22 cellular contexts compared by ENCODE assay signal in the genomic region with DNA sequence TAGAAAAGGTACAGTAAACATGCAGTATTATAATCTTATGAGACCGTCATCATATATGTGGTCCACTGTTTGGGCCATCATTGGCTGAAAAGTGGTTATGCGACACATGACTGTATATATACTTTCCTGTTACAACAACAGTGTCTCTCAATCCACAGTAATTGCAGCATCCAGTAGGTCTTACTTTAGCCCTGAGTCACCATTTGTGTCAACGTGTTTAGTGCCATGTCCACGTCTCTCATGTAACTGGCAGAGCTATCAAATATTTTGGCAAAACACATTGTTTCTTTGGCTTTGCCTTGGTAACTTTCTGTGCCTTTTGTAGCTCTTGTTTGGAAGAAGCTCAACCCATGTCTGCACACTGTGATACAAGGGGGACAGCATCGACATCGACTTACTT.
A peak's percentile ranks its signal among the peaks of the same experiment; 100 is the strongest.
DNase-seq lines count a peak whose midpoint lies in the region; ATAC-seq, FAIRE-seq and TF ChIP-seq lines count a peak whose summit lies in the region.
"Had no signal": no experiment of that assay in that cellular context is flagged by ENCODE, and none has a peak within 500 bp of the region (broad histone marks: within the 10 kb centered on the region; RNA-seq: fewer than 3 reads in every experiment).

No MANE protein-coding gene starts in this region.

- H3K4me2 ChIP-seq in K562 (ENCODE audit: insufficient read depth, low read length), result no peak overlapping the region

- CTCF ChIA-PET in K562 (lab: Yijun Ruan, JAX; ENCODE audit: low intra/inter-chr PET ratio), result no interaction called here

- no peaks in the 10 kb centered on the region for H3K79me2 ChIP-seq in K562 (ENCODE audit: control insufficient read depth, insufficient read depth, low read length)

- no peak overlapping the region for H3K9ac ChIP-seq in K562 (ENCODE audit: insufficient read depth in 1 of 2, low read depth in 2 of 2, low read length in 2 of 2)
- H3K9ac ChIP-seq: GM23248 had no signal

- H3K4me3 ChIP-seq in K562, result no peak overlapping the region
- no peak overlapping the region for H3K4me3 ChIP-seq in esophagus muscularis mucosa
- H3K4me3 ChIP-seq in psoas muscle, result no peak overlapping the region
- H3K4me3 ChIP-seq in tibial artery, result no peak overlapping the region
- no peak overlapping the region for H3K4me3 ChIP-seq in spleen
- H3K4me3 ChIP-seq: GM12878, GM23248, HAP-1 had no signal

- H3K27me3 ChIP-seq in K562 (ENCODE audit: control insufficient read depth in 2 of 2, insufficient read depth in 2 of 2, low read length in 2 of 2) (peaks cover 8% of the 10 kb centered on the region in 2 experiments; a peak in 4 of 5 replicates), esophagus muscularis mucosa (no peaks in the 10 kb centered on the region), psoas muscle (ENCODE audit: insufficient read depth in 3 of 3, low read length in 2 of 3) (no peaks in the 10 kb centered on the region), tibial artery (no peaks in the 10 kb centered on the region), spleen (replicated peaks in 1 of 7) (no peaks in the 10 kb centered on the region)
- H3K27me3 ChIP-seq: BE2C had no signal

- no peak for FAIRE-seq in K562 (lab: Jason Lieb, UNC)
- FAIRE-seq: A204.1, GM12878 had no signal

- no peaks in the 10 kb centered on the region for H4K20me1 ChIP-seq in K562 (replicated peaks; ENCODE audit: control insufficient read depth, insufficient read depth, low read length)

- TF ChIP-seq RAD21 in K562 (CRISPR knock-in tag; conservative IDR thresholded peaks at IDR 0.05 in 1 of 2, IDR thresholded peaks at IDR 0.05 in 1 of 2), result no peak

- TF ChIP-seq CTCF in K562 (IDR thresholded peaks at IDR 0.05 in 2 of 3, conservative IDR thresholded peaks at IDR 0.05 in 1 of 3; ENCODE audit: insufficient read depth in 2 of 3, low read depth in 1 of 3, low read length in 3 of 3), result no peak
- no peak for TF ChIP-seq CTCF in esophagus muscularis mucosa (IDR thresholded peaks at IDR 0.05)
- no peak for TF ChIP-seq CTCF in psoas muscle (IDR thresholded peaks at IDR 0.05)
- TF ChIP-seq CTCF in tibial artery (IDR thresholded peaks at IDR 0.05), result no peak
- TF ChIP-seq CTCF in spleen (IDR thresholded peaks at IDR 0.05 in 8 of 11, conservative IDR thresholded peaks at IDR 0.05 in 3 of 11), result no peak

- H3K9me1 ChIP-seq in K562 (ENCODE audit: control insufficient read depth, insufficient read depth, low read length), result no peaks in the 10 kb centered on the region

- BruUV-seq in K562 (replicated peaks; lab: Mats Ljungman, UMichigan), result no TSS peak

- DNase-seq in K562 (ENCODE audit: extremely low read depth in 1 of 4, low spot score in 3 of 4) (no peak), esophagus muscularis mucosa (ENCODE audit: extremely low spot score) (no peak), psoas muscle (no peak), tibial artery (no peak), spleen (no peak), HCEC 1CT (no peak)
- DNase-seq: ACHN; BE2C; C1 segment of cervical spinal cord; CD4-positive, CD25-positive, alpha-beta regulatory T cell; CD8-positive, alpha-beta memory T cell; COR-L47; DMS 273 treated with DMSO at 0.1 percent for 48 hours; DMS53; DND-41; EL; IMR-90 had no signal

- no peak for TF ChIP-seq POLR2A in K562 (conservative IDR thresholded peaks at IDR 0.05)
- TF ChIP-seq POLR2A in esophagus muscularis mucosa (IDR thresholded peaks at IDR 0.05; ENCODE audit: low read depth), result no peak
- no peak for TF ChIP-seq POLR2A in spleen (IDR thresholded peaks at IDR 0.05)

- intact Hi-C loops in K562 (cut with micrococcal nuclease) (no loop called here), esophagus muscularis mucosa (cut with DNase I) (no loop called here), psoas muscle (cut with DNase I) (no loop called here), tibial artery (cut with DNase I; ENCODE audit: low total_unique reads) (no loop called here), spleen (cut with DNase I; ENCODE audit: low total_unique reads) (no loop called here)

- H3K9me3 ChIP-seq in K562 (replicated peaks; ENCODE audit: control insufficient read depth, insufficient read depth, low read depth, low read length) (no peaks in the 10 kb centered on the region), esophagus muscularis mucosa (no peaks in the 10 kb centered on the region), psoas muscle (no peaks in the 10 kb centered on the region), tibial artery (no peaks in the 10 kb centered on the region), spleen (no peaks in the 10 kb centered on the region)
- H3K9me3 ChIP-seq: BE2C, HAP-1 had no signal

- H3K36me3 ChIP-seq in K562 (ENCODE audit: control insufficient read depth, insufficient read depth, low read length) (no peaks in the 10 kb centered on the region), esophagus muscularis mucosa (no peaks in the 10 kb centered on the region), psoas muscle (ENCODE audit: insufficient read depth in 1 of 2, low read depth in 1 of 2) (peaks cover 0 to 9% of the 10 kb centered on the region in 2 donors), tibial artery (no peaks in the 10 kb centered on the region), spleen (peaks cover 0 to 35% (median 0%) of the 10 kb centered on the region in 6 donors)
- H3K36me3 ChIP-seq: BE2C, HAP-1 had no signal

- in situ Hi-C loops in K562 (cut with MboI), result no loop called here

- peak overlapping the region; percentile 19; the same call in 1 of the 2 replicates for H2AFZ ChIP-seq in K562 (ENCODE audit: low read depth, low read length)
- H2AFZ ChIP-seq: GM23248 had no signal

- H3K27ac ChIP-seq in K562 (ENCODE audit: extremely low read depth, low read depth, low read length) (no peak overlapping the region), esophagus muscularis mucosa (replicated peaks in 1 of 4) (peak overlapping the region; percentile 5 to 58 (median 34)), psoas muscle (no peak overlapping the region), tibial artery (peak overlapping the region; percentile 44 to 50), spleen (no peak overlapping the region)
- H3K27ac ChIP-seq: GM23248 had no signal

- H3K4me1 ChIP-seq in K562 (replicated peaks in 1 of 2; ENCODE audit: control insufficient read depth in 2 of 2, insufficient read depth in 2 of 2, low read length in 2 of 2) (0 out of 5 replicates have a peak, but pooled peaks cover 0 to 3% of the 10 kb centered on the region in 2 experiments), esophagus muscularis mucosa (peaks cover 4 to 45% (median 16%) of the 10 kb centered on the region in 4 donors), psoas muscle (no peaks in the 10 kb centered on the region), tibial artery (peaks cover 0 to 26% (median 0%) of the 10 kb centered on the region in 4 donors), spleen (no peaks in the 10 kb centered on the region)
- H3K4me1 ChIP-seq: BE2C, HAP-1 had no signal

- WGBS in K562 (ENCODE audit: insufficient coverage, low coverage, missing lambda C conversion rate), result 3% methylated on average over 6 of the region's 6 CpGs
- 81% methylated on average over 6 of the region's 6 CpGs for WGBS in esophagus muscularis mucosa
- 42 to 76% (median 71%) methylated on average over 6 of the region's 6 CpGs for WGBS in psoas muscle, 3 donors
- 84 to 95% (median 94%) methylated on average over 6 of the region's 6 CpGs for WGBS in spleen, 5 donors

- no peak for ATAC-seq in K562
- ATAC-seq in psoas muscle, result peak in 3 of 4 donors; percentile 63 to 94 (median 69)
- ATAC-seq in HG03378 (IDR thresholded peaks at IDR 0.05; ENCODE audit: unreplicated experiment), result no peak
- ATAC-seq: GM12878 had no signal

- TF ChIP-seq EP300 in K562 (IDR thresholded peaks at IDR 0.05; ENCODE audit: low read length) (no peak), esophagus muscularis mucosa (IDR thresholded peaks at IDR 0.05) (peak; percentile 49)

- POLR2A ChIA-PET in K562 (lab: Yijun Ruan, JAX), result no interaction called here

TF ChIP-seq in K562, 482 proteins besides CTCF, POLR2A, EP300 and RAD21:
- TF ChIP-seq, protein P1, sequence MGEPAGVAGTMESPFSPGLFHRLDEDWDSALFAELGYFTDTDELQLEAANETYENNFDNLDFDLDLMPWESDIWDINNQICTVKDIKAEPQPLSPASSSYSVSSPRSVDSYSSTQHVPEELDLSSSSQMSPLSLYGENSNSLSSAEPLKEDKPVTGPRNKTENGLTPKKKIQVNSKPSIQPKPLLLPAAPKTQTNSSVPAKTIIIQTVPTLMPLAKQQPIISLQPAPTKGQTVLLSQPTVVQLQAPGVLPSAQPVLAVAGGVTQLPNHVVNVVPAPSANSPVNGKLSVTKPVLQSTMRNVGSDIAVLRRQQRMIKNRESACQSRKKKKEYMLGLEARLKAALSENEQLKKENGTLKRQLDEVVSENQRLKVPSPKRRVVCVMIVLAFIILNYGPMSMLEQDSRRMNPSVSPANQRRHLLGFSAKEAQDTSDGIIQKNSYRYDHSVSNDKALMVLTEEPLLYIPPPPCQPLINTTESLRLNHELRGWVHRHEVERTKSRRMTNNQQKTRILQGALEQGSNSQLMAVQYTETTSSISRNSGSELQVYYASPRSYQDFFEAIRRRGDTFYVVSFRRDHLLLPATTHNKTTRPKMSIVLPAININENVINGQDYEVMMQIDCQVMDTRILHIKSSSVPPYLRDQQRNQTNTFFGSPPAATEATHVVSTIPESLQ (CRISPR knock-in tag; IDR thresholded peaks at IDR 0.05), result no peak
- TF ChIP-seq RFX7 (CRISPR knock-in tag; IDR thresholded peaks at IDR 0.05), result no peak
- TF ChIP-seq HDAC2 (IDR thresholded peaks at IDR 0.05), result no peak

Comparison
In these comparisons a context has a peak if more than half of its experiments do, and no peak if none do; other contexts are left out.
1. ATAC-seq: peak in psoas muscle (3 of 4); none in K562 (single experiment) and HG03378 (single experiment).
2. H3K27ac ChIP-seq: peak in esophagus muscularis mucosa (4 of 4) and tibial artery (2 of 2); none in K562 (single experiment), psoas muscle (single experiment) and spleen (0 of 8).